Comparison of ENCODE assay signal across 11 cellular contexts in genomic region chr10:71712170-71712569, GRCh38. TPM values are rescaled to one million over a fixed set of nuclear protein-coding genes. Genes with fewer than 3 reads are reported as not detected.
DNase-seq lines count a peak whose midpoint lies in the region; ATAC-seq and TF ChIP-seq lines count a peak whose summit lies in the region.
"Had no signal": no experiment of that assay in that cellular context is flagged by ENCODE, and none has a peak within 500 bp of the region (broad histone marks: within the 10 kb centered on the region; RNA-seq: fewer than 3 reads in every experiment).

No MANE protein-coding gene starts in this region.

- H3K4me1 ChIP-seq in ascending aorta = peaks cover 18 to 31% of the 10 kb centered on the region in 2 donors

- H3K4me1 Mint-ChIP-seq in stimulated activated naive CD8-positive, alpha-beta T cell treated with anti-CD3 and anti-CD28 coated beads, Interleukin-15, Interleukin-2, amounts not matched to agents 100 ng/mL and 50 ng/mL, for 24 hours (ENCODE audit: low read depth) = peaks cover 77% of the 10 kb centered on the region
- H3K4me1 Mint-ChIP-seq in nephron = peaks cover 45% of the 10 kb centered on the region
- H3K4me1 Mint-ChIP-seq in WTC11 = peaks cover 11% of the 10 kb centered on the region

- CTCF ChIA-PET in WTC11 (lab: Charles Lee) = interaction anchor here (1.4 to 4.6 kb wide), 4 partner anchors 15 to 368 kb away, joined by 3 to 34 read pairs (median 6); partner anchors contain the start of gene CDH23

- no peaks in the 10 kb centered on the region for H3K36me3 ChIP-seq in ascending aorta

- H3K27me3 ChIP-seq in ascending aorta = no peaks in the 10 kb centered on the region

- no peak overlapping the region for H3K4me3 Mint-ChIP-seq in stimulated activated naive CD8-positive, alpha-beta T cell treated with anti-CD3 and anti-CD28 coated beads, Interleukin-15, Interleukin-2, amounts not matched to agents 100 ng/mL and 50 ng/mL, for 24 hours
- H3K4me3 Mint-ChIP-seq in nephron (no peak overlapping the region), WTC11 (no peak overlapping the region)
- H3K4me3 Mint-ChIP-seq: endodermal cell had no signal

- no peak for DNase-seq in stimulated activated naive CD8-positive, alpha-beta T cell treated with anti-CD3 and anti-CD28 coated beads, Interleukin-15, Interleukin-2, amounts not matched to agents 100 U/mL and 50 U/mL, for 24 hours
- no peak for DNase-seq in ascending aorta (ENCODE audit: low spot score in 2 of 2)
- DNase-seq in WTC11 (ENCODE audit: low spot score) = no peak
- no peak for DNase-seq in activated effector memory CD4-positive, alpha-beta T cell treated with anti-CD3 and anti-CD28 coated beads, Interleukin-2, amount 50 U/mL, for 16 hours
- no peak for DNase-seq in 8988T
- DNase-seq: endodermal cell, NCI-H1092, NCI-H526 had no signal

- no peak overlapping the region for H3K4me3 ChIP-seq in ascending aorta

- TF ChIP-seq CTCF in ascending aorta (IDR thresholded peaks at IDR 0.05) = no peak
- TF ChIP-seq CTCF in nephron (IDR thresholded peaks at IDR 0.05; ENCODE audit: unreplicated experiment in 3 of 3) = no peak
- no peak for TF ChIP-seq CTCF in WTC11 (IDR thresholded peaks at IDR 0.05)

- intact Hi-C loops in ascending aorta (cut with DNase I) = loop anchor here (5.0 to 10.0 kb wide), 2 partner anchors 183 to 395 kb away; partner anchors contain the start of gene SLC29A3

- H3K36me3 Mint-ChIP-seq in stimulated activated naive CD8-positive, alpha-beta T cell treated with anti-CD3 and anti-CD28 coated beads, Interleukin-15, Interleukin-2, amounts not matched to agents 100 ng/mL and 50 ng/mL, for 24 hours (ENCODE audit: low read depth) = no peaks in the 10 kb centered on the region
- H3K36me3 Mint-ChIP-seq in nephron (ENCODE audit: low read depth) (no peaks in the 10 kb centered on the region), WTC11 (no peaks in the 10 kb centered on the region)

- peak overlapping the region; percentile 99 for H3K27ac Mint-ChIP-seq in stimulated activated naive CD8-positive, alpha-beta T cell treated with anti-CD3 and anti-CD28 coated beads, Interleukin-15, Interleukin-2, amounts not matched to agents 100 ng/mL and 50 ng/mL, for 24 hours
- H3K27ac Mint-ChIP-seq in nephron (peak overlapping the region; percentile 38 to 99 (median 72)), WTC11 (no peak overlapping the region; the same call in 1 of the 2 replicates)
- H3K27ac Mint-ChIP-seq: endodermal cell had no signal

- H3K27ac ChIP-seq in ascending aorta = peak overlapping the region; percentile 86 to 89

- H3K9me3 ChIP-seq in ascending aorta = no peaks in the 10 kb centered on the region

- ATAC-seq in stimulated activated naive CD8-positive, alpha-beta T cell treated with anti-CD3 and anti-CD28 coated beads, Interleukin-15, Interleukin-2, amounts not matched to agents 100 U/mL and 50 U/mL, for 24 hours = no peak
- no peak for ATAC-seq in GM21737 (IDR thresholded peaks at IDR 0.05; ENCODE audit: unreplicated experiment)
- no peak for ATAC-seq in WTC11

- H3K27me3 Mint-ChIP-seq in stimulated activated naive CD8-positive, alpha-beta T cell treated with anti-CD3 and anti-CD28 coated beads, Interleukin-15, Interleukin-2, amounts not matched to agents 100 ng/mL and 50 ng/mL, for 24 hours = no peaks in the 10 kb centered on the region
- H3K27me3 Mint-ChIP-seq in nephron (ENCODE audit: low read depth) (peaks cover 16% of the 10 kb centered on the region), WTC11 (ENCODE audit: low read depth) (no peaks in the 10 kb centered on the region; the same call in 1 of the 2 replicates)

- POLR2A ChIA-PET in WTC11 (lab: Charles Lee) = no interaction called here

- no peaks in the 10 kb centered on the region for H3K9me3 Mint-ChIP-seq in stimulated activated naive CD8-positive, alpha-beta T cell treated with anti-CD3 and anti-CD28 coated beads, Interleukin-15, Interleukin-2, amounts not matched to agents 100 ng/mL and 50 ng/mL, for 24 hours
- H3K9me3 Mint-ChIP-seq in nephron (no peaks in the 10 kb centered on the region), WTC11 (no peaks in the 10 kb centered on the region)
- H3K9me3 Mint-ChIP-seq: endodermal cell had no signal

TF ChIP-seq in WTC11, 78 proteins besides CTCF, POLR2A, EP300 and RAD21 (continues in another document):
- TF ChIP-seq, protein P1, sequence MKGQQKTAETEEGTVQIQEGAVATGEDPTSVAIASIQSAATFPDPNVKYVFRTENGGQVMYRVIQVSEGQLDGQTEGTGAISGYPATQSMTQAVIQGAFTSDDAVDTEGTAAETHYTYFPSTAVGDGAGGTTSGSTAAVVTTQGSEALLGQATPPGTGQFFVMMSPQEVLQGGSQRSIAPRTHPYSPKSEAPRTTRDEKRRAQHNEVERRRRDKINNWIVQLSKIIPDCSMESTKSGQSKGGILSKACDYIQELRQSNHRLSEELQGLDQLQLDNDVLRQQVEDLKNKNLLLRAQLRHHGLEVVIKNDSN (CRISPR knock-in tag; IDR thresholded peaks at IDR 0.05) = no peak
- TF ChIP-seq, protein P2, sequence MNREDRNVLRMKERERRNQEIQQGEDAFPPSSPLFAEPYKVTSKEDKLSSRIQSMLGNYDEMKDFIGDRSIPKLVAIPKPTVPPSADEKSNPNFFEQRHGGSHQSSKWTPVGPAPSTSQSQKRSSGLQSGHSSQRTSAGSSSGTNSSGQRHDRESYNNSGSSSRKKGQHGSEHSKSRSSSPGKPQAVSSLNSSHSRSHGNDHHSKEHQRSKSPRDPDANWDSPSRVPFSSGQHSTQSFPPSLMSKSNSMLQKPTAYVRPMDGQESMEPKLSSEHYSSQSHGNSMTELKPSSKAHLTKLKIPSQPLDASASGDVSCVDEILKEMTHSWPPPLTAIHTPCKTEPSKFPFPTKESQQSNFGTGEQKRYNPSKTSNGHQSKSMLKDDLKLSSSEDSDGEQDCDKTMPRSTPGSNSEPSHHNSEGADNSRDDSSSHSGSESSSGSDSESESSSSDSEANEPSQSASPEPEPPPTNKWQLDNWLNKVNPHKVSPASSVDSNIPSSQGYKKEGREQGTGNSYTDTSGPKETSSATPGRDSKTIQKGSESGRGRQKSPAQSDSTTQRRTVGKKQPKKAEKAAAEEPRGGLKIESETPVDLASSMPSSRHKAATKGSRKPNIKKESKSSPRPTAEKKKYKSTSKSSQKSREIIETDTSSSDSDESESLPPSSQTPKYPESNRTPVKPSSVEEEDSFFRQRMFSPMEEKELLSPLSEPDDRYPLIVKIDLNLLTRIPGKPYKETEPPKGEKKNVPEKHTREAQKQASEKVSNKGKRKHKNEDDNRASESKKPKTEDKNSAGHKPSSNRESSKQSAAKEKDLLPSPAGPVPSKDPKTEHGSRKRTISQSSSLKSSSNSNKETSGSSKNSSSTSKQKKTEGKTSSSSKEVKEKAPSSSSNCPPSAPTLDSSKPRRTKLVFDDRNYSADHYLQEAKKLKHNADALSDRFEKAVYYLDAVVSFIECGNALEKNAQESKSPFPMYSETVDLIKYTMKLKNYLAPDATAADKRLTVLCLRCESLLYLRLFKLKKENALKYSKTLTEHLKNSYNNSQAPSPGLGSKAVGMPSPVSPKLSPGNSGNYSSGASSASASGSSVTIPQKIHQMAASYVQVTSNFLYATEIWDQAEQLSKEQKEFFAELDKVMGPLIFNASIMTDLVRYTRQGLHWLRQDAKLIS (CRISPR knock-in tag; IDR thresholded peaks at IDR 0.05; ENCODE audit: borderline replicate concordance) = no peak
- TF ChIP-seq NR3C1 (CRISPR knock-in tag; conservative IDR thresholded peaks at IDR 0.05; ENCODE audit: low read depth) (no peak), FOXJ3 (CRISPR knock-in tag; IDR thresholded peaks at IDR 0.05; ENCODE audit: borderline replicate concordance) (no peak), E2F4 (CRISPR knock-in tag; IDR thresholded peaks at IDR 0.05; ENCODE audit: borderline replicate concordance, low read depth) (no peak), FOXP4 (CRISPR knock-in tag; IDR thresholded peaks at IDR 0.05) (no peak), ZNF219 (CRISPR knock-in tag; IDR thresholded peaks at IDR 0.05; ENCODE audit: borderline replicate concordance) (no peak), MXD4 (CRISPR knock-in tag; IDR thresholded peaks at IDR 0.05; ENCODE audit: borderline replicate concordance) (no peak), ZNF423 (CRISPR knock-in tag; IDR thresholded peaks at IDR 0.05) (no peak), ZNF138 (CRISPR knock-in tag; conservative IDR thresholded peaks at IDR 0.05) (no peak), ZMAT4 (CRISPR knock-in tag; IDR thresholded peaks at IDR 0.05) (no peak), PRRX2 (CRISPR knock-in tag; IDR thresholded peaks at IDR 0.05) (no peak)

RNA-seq across cellular contexts. Expression of gene C10orf105, which starts 7.4 kb away (rescaled TPM):
- total RNA-seq in ascending aorta (not detected), WTC11 (2021) (0.48 to 0.99 TPM (median 0.85 TPM) in 3 replicates)
